35 cellular contexts compared by ENCODE assay signal in the genomic region with DNA sequence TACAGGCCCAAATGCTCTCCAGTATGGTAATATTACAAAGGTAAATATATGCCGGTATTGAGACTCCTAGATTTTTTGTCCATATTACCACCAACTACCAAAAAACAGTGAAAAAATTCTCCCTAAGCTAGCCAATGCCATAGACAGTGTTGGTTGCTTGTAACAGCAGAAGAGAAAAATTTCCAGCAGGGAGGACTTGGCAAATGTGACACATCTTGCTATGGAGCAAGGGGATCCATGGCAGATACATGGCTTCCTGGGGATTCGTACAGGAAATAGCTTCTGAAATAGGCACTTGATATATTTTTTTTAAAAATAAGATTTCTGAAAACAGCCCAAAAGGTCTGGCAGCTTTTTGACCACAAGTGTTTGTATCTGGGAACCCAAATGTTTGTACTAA. TPM values are rescaled to one million over a fixed set of nuclear protein-coding genes. Genes with fewer than 3 reads are reported as not detected.
"Had no signal": no experiment of that assay in that cellular context is flagged by ENCODE, and none has a peak within 500 bp of the region (broad histone marks: within the 10 kb centered on the region; RNA-seq: fewer than 3 reads in every experiment).

No MANE protein-coding gene starts in this region.

- H3K27ac ChIP-seq: KMS-11 had no signal

- H3K9me3 ChIP-seq: MG63 had no signal

- DNase-seq: Karpas-422, Kasumi-1, MG63, MM.1S, MV-4-11, NCI-H1048, NCI-H1092, NCI-H1092 treated with DMSO at 0.1 percent for 48 hours, NCI-H1105, NCI-H1105 treated with DMSO at 0.1 percent for 48 hours, NCI-H1417 treated with DMSO at 0.1 percent for 48 hours, NCI-H1436, NCI-H1436 treated with DMSO at 0.1 percent for 48 hours, NCI-H146, NCI-H1694, NCI-H1694 treated with DMSO at 0.1 percent for 48 hours, NCI-H187, NCI-H187 treated with DMSO at 0.1 percent for 48 hours, NCI-H1930, NCI-H2029, NCI-H2029 treated with DMSO at 0.1 percent for 48 hours, NCI-H2081, NCI-H2081 treated with DMSO at 0.1 percent for 48 hours, NCI-H2107, NCI-H2171, NCI-H2171 treated with DMSO at 0.1 percent for 48 hours, NCI-H2227 treated with DMSO at 0.1 percent for 48 hours, NCI-H226, NCI-H345, NCI-H446, NCI-H446 treated with DMSO at 0.1 percent for 48 hours, NCI-H510A, NCI-H510A treated with DMSO at 0.1 percent for 48 hours had no signal

- H3K4me3 ChIP-seq: MG63 had no signal

- H3K4me2 ChIP-seq: KMS-11 had no signal

- H3K27me3 ChIP-seq: MG63 had no signal

- H3K36me3 ChIP-seq: MG63 had no signal

- H3K9ac ChIP-seq: KMS-11 had no signal

RNA-seq across cellular contexts. Expression of a gene that starts 14.6 kb away (rescaled TPM):
- total RNA-seq: M059J had no signal
